Comparison of ENCODE assay signal across 8 cellular contexts in the genomic region with DNA sequence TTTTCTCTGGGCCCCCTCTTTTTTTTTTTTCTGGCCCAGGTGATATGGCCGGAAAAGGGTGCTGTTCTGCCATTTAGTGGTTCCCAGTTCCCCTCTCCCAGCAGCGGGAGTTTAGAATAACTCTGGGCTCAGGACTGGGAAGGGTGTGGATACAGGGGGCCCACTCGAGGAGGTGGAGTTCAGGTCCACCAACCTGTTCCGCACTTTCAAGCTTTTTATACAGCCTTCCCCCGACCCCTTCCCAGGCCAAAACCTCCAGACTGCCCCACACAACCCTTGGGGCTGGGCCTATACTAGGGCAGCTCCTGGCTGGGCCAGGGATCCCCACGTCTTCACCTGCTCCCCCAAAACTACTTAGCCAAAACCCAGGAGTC. TPM values are rescaled to one million over a fixed set of nuclear protein-coding genes. Genes with fewer than 3 reads are reported as not detected.
DNase-seq lines count a peak whose midpoint lies in the region; ATAC-seq and TF ChIP-seq lines count a peak whose summit lies in the region.

No MANE protein-coding gene starts in this region.

- peaks cover 3 to 24% (median 3%) of the 10 kb centered on the region in 3 donors for H3K27me3 ChIP-seq in sigmoid colon

- H3K9me3 ChIP-seq in T-helper 17 cell (ENCODE audit: control insufficient read depth, low read length, poor library complexity, severe bottlenecking) (no peaks in the 10 kb centered on the region), sigmoid colon (no peaks in the 10 kb centered on the region)

- TF ChIP-seq CTCF in GM12875 (IDR thresholded peaks at IDR 0.05; ENCODE audit: borderline replicate concordance, insufficient read depth, low read depth, low read length) (no peak), fibroblast of villous mesenchyme (IDR thresholded peaks at IDR 0.05; ENCODE audit: insufficient read depth, low read depth, low read length) (no peak), sigmoid colon (IDR thresholded peaks at IDR 0.05) (no peak)

- WGBS in sigmoid colon, 2 donors, result 16 to 48% methylated on average over 6 of the region's 6 CpGs

- peak overlapping the region; percentile 53 to 76 (median 60) for H3K27ac ChIP-seq in sigmoid colon

- H3K36me3 Mint-ChIP-seq in T-helper 17 cell (ENCODE audit: low read depth), result peaks cover 2% of the 10 kb centered on the region

- H3K4me1 ChIP-seq in sigmoid colon, result peaks cover 0 to 28% (median 23%) of the 10 kb centered on the region in 4 donors

- no peak for DNase-seq in T-helper 17 cell
- no peak for DNase-seq in fibroblast of villous mesenchyme (ENCODE audit: low read depth)
- no peak for DNase-seq in sigmoid colon
- DNase-seq in mucosa of gallbladder (ENCODE audit: low spot score), result no peak
- no peak for DNase-seq in Kasumi-1 (lab: John Stamatoyannopoulos, UW)

- peaks cover 14% of the 10 kb centered on the region for H3K27me3 Mint-ChIP-seq in T-helper 17 cell

- H3K4me3 Mint-ChIP-seq in T-helper 17 cell, result peak overlapping the region; percentile 89

- no peak for TF ChIP-seq EP300 in sigmoid colon (IDR thresholded peaks at IDR 0.05)

- intact Hi-C loops in sigmoid colon (cut with DNase I), result no loop called here

- peaks cover 29% of the 10 kb centered on the region for H3K4me1 Mint-ChIP-seq in T-helper 17 cell

- H3K36me3 ChIP-seq in sigmoid colon, result no peaks in the 10 kb centered on the region

- H3K4me3 ChIP-seq in GM12875 (ENCODE audit: low read depth, low read length), result peak overlapping the region; percentile 80
- H3K4me3 ChIP-seq in fibroblast of villous mesenchyme (ENCODE audit: low read depth, low read length), result peak overlapping the region; percentile 89
- H3K4me3 ChIP-seq in sigmoid colon, result peak overlapping the region; percentile 40 to 68 (median 52)

- ATAC-seq in T-helper 17 cell (no peak), GM18498 (IDR thresholded peaks at IDR 0.05; ENCODE audit: unreplicated experiment) (no peak), HG03460 (IDR thresholded peaks at IDR 0.05; ENCODE audit: unreplicated experiment) (no peak)

- peak overlapping the region; percentile 92 for H3K27ac Mint-ChIP-seq in T-helper 17 cell

- no peak for TF ChIP-seq POLR2A in sigmoid colon (IDR thresholded peaks at IDR 0.05)

RNA-seq across cellular contexts. Expression of gene PLEKHG5, which starts 0.4 kb away (rescaled TPM):
- total RNA-seq in T-helper 17 cell (10 to 100 TPM; 10.8 to 12.8 TPM), fibroblast of villous mesenchyme (7.4 and 11.2 TPM in 2 replicates), sigmoid colon (1 to 10 TPM; 2.5 to 7.5 (median 5.2) TPM), mucosa of gallbladder (18.5 TPM)
- polyA plus RNA-seq in sigmoid colon, result 10 to 100 TPM in 1 of 3 donors, 1 to 10 TPM in 2; 4.2 to 18.8 (median 5.4) TPM

RNA-seq across cellular contexts. Expression of gene TNFRSF25, which starts 25.1 kb away (rescaled TPM):
- 100 to 1,000 TPM; 393 to 433 TPM for total RNA-seq in T-helper 17 cell
- 2.9 and 3.9 TPM in 2 replicates for total RNA-seq in fibroblast of villous mesenchyme
- total RNA-seq in sigmoid colon, result 10 to 100 TPM in 1 of 4 donors, 1 to 10 TPM in 3; 2.5 to 11.6 (median 5.5) TPM
- polyA plus RNA-seq in sigmoid colon, result 10 to 100 TPM in 1 of 3 donors, 1 to 10 TPM in 2; 3.5 to 65.9 (median 7.8) TPM
- total RNA-seq in mucosa of gallbladder, result 20.6 TPM

Comparison
In these comparisons a context has a peak if more than half of its experiments do, and no peak if none do; other contexts are left out.
1. RNA of gene TNFRSF25, which starts 25.1 kb away (total RNA-seq): 393 to 433 TPM in T-helper 17 cell; 20.6 TPM in mucosa of gallbladder (single experiment), 2.5 to 11.6 TPM in sigmoid colon and 2.9 to 3.9 TPM in fibroblast of villous mesenchyme; every median in the first group is over 10 times any median in the second.
2. Peak in every context shown above with its lines, with median percentiles within 50 percentile points of each other: H3K4me3 ChIP-seq.